7 cellular contexts compared by ENCODE assay signal in genomic region chr2:79593237-79593867, GRCh38.
"Had no signal": no experiment of that assay in that cellular context is flagged by ENCODE, and none has a peak within 500 bp of the region (broad histone marks: within the 10 kb centered on the region; RNA-seq: fewer than 3 reads in every experiment).

No MANE protein-coding gene starts in this region.

- H3K27ac ChIP-seq: GM23248, HL-60 had no signal

- H3K9ac ChIP-seq: GM23248 had no signal

- FAIRE-seq: H54 had no signal

- H3K4me3 ChIP-seq: GM23248 had no signal

- H2AFZ ChIP-seq: GM23248 had no signal

- DNase-seq: GM23248, GOT3, H9, HCEC 1CT, KG1 had no signal
